ENCODE assay signal across 1 cellular context in the genomic region with DNA sequence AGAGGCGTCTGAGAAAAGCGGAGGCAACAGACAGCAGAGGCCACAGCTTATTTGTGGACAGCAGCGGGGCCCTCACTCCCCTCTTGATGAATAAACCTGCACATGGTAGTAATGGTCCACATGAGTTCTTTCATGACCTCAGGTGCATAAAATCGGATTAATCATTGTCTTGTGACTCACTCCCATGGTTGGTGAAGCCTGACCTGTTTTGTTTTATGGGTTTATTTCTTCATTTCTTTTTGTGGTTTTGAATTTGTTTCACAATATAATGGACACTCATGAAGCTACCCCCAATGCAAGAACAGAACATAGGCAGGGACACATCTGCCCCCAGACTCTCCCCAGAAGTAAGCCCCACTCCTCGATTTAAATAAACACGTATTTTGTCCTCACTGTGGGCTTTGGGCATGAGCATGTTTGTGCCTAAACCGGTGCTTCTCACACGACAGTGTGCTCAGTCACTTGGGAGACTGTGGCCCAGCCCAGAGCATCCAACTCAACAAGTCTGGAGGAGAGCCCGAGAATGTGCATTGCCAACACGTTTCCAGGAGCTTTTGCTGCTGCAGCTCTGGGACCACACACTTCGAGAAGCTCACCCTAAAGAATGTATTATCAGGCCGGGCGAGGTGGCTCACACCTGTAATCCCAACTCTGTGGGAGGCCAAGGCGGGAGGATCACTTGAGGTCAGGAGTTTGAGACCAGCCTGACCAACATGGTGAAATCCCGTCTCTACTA.
TF ChIP-seq lines count a peak whose summit lies in the region.

No MANE protein-coding gene starts in this region.

TF ChIP-seq in GM23338, 12 proteins besides CTCF, POLR2A, EP300 and RAD21 (continued from another document):
- TF ChIP-seq REST (IDR thresholded peaks at IDR 0.05; ENCODE audit: unreplicated experiment) = no peak
